Comparison of ENCODE assay signal across 31 cellular contexts in the genomic region with DNA sequence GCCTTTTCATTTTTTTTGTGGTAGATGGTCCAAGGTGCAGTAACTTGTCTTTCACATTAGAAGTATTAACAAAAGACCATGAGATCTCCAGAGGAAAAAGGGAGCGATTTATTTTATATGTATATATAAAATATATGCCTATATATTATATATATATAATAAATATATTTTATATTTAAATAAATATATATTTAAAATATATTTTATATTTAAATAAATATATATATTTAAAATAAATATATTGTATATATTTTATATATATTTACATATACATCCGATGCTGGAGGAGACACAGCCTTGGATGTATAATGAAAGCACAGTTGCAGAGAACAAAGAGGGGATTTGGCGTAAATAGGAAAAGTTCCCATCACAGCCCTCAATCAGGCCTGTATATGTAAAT.
"Had no signal": no experiment of that assay in that cellular context is flagged by ENCODE, and none has a peak within 500 bp of the region (broad histone marks: within the 10 kb centered on the region; RNA-seq: fewer than 3 reads in every experiment).

No MANE protein-coding gene starts in this region.

- H3K4me3 ChIP-seq: ascending aorta, breast epithelium, cardiac muscle cell, esophagus muscularis mucosa, gastrocnemius medialis, heart left ventricle had no signal

- H3K36me3 ChIP-seq: ascending aorta, breast epithelium, cardiac muscle cell, esophagus muscularis mucosa, gastrocnemius medialis, heart left ventricle had no signal

- ATAC-seq: activated naive CD4-positive, alpha-beta T cell treated with anti-CD3 and anti-CD28 coated beads, Interleukin-2, amount 50 U/mL, for 72 hours; activated T-cell treated with anti-CD3 and anti-CD28 coated beads, Interleukin-2, amount 50 U/mL, for 72 hours; effector memory CD8-positive, alpha-beta T cell; foreskin keratinocyte; gastrocnemius medialis; heart left ventricle; T-helper 17 cell had no signal

- H3K27ac ChIP-seq: ascending aorta, breast epithelium, cardiac muscle cell, esophagus muscularis mucosa, foreskin keratinocyte, gastrocnemius medialis, heart left ventricle had no signal

- H3K9me3 ChIP-seq: ascending aorta, breast epithelium, gastrocnemius medialis had no signal

- H3K4me1 ChIP-seq: ascending aorta, breast epithelium, esophagus muscularis mucosa, foreskin keratinocyte, gastrocnemius medialis, heart left ventricle had no signal

- DNase-seq: activated CD4-positive, alpha-beta memory T cell treated with anti-CD3 and anti-CD28 coated beads, Interleukin-2, amount 10 ng/mL, durations not matched to agents 7 days and 5 days; activated CD4-positive, alpha-beta T cell treated with anti-CD3 and anti-CD28 coated beads for 1 hour; activated CD4-positive, alpha-beta T cell treated with anti-CD3 and anti-CD28 coated beads for 4 hours; activated CD4-positive, alpha-beta T cell treated with anti-CD3 and anti-CD28 coated beads, Interleukin-2, amount 10 ng/mL, durations not matched to agents 7 days and 5 days; activated CD4-positive, alpha-beta T cell treated with anti-CD3 and anti-CD28 coated beads, Interleukin-2, amount 50 U/mL, for 4 hours; activated CD8-positive, alpha-beta memory T cell treated with anti-CD3 and anti-CD28 coated beads, Interleukin-2, amount 50 U/mL, for 48 hours; activated gamma-delta T cell; activated naive CD4-positive, alpha-beta T cell; activated naive CD4-positive, alpha-beta T cell treated with anti-CD3 and anti-CD28 coated beads, Interleukin-2, amount 10 ng/mL, durations not matched to agents 7 days and 5 days; activated naive CD8-positive, alpha-beta T cell treated with anti-CD3 and anti-CD28 coated beads, Interleukin-2, amount 10 ng/mL, durations not matched to agents 7 days and 5 days; activated T-cell treated with anti-CD3 and anti-CD28 coated beads for 4 hours; activated T-cell treated with anti-CD3 and anti-CD28 coated beads, Interleukin-2, amount 50 U/mL, for 24 hours; activated T-cell treated with anti-CD3 and anti-CD28 coated beads, Interleukin-2, amount 50 U/mL, for 72 hours; central memory CD4-positive, alpha-beta T cell; cortex of kidney; dermis blood vessel endothelial cell; effector CD4-positive, alpha-beta T cell; effector memory CD8-positive, alpha-beta T cell; erythroblast; foreskin keratinocyte; gastrocnemius medialis; glutamatergic neuron; heart left ventricle; T-helper 1 cell; T-helper 17 cell; T1000 had no signal
